Comparison of ENCODE assay signal across 9 cellular contexts in the genomic region with DNA sequence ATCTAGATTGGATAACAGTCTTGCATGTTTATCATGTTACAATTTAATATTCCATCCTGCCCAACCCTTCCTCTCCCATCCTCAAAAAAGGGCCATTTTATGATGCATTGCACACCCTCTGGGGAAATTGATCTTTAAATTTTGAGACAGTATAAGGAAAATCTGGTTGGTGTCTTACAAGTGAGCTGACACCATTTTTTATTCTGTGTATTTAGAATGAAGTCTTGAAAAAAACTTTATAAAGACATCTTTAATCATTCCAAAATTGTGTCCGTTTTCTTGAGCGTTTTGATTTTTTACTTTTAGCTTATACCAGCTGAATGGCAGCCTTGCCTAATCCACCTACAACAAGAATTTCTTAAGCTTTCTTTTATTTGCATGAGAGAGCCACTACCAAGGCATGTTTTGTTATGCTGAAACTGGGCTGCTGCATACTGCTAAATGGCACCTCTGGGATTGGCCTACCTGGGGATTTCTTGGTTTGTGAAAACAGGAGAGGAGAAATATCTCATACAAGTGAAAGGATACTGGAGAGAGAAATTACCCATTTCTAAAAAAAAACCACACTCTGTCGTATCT. TPM values are rescaled to one million over a fixed set of nuclear protein-coding genes. Genes with fewer than 3 reads are reported as not detected.
DNase-seq lines count a peak whose midpoint lies in the region; ATAC-seq and TF ChIP-seq lines count a peak whose summit lies in the region.
"Had no signal": no experiment of that assay in that cellular context is flagged by ENCODE, and none has a peak within 500 bp of the region (broad histone marks: within the 10 kb centered on the region; RNA-seq: fewer than 3 reads in every experiment).

No MANE protein-coding gene starts in this region.

- peak; percentile 35 to 36 for DNase-seq in activated CD4-positive, alpha-beta T cell treated with anti-CD3 and anti-CD28 coated beads for 4 hours
- DNase-seq in activated CD4-positive, alpha-beta T cell treated with anti-CD3 and anti-CD28 coated beads, Interleukin-2, amount 50 U/mL, for 48 hours: no peak
- peak; percentile 64 for DNase-seq in fibroblast of villous mesenchyme (ENCODE audit: low read depth)
- DNase-seq in spleen: no peak
- no peak for DNase-seq in islet precursor cell
- DNase-seq in cortex of kidney (lab: John Stamatoyannopoulos, UW): no peak
- DNase-seq: naive B cell had no signal

- ATAC-seq in HG03378 (IDR thresholded peaks at IDR 0.05; ENCODE audit: unreplicated experiment): no peak

- peak overlapping the region; percentile 83 to 95 (median 92) for H3K27ac ChIP-seq in spleen

- peak in 2 of 3 donors; percentile 1 to 3 for TF ChIP-seq POLR2A in spleen (IDR thresholded peaks at IDR 0.05)

- WGBS in spleen, 5 donors: 41 to 55% (median 48%) methylated on average over 3 of the region's 3 CpGs

- peak overlapping the region; percentile 68 for H3K4me3 ChIP-seq in WI38 (ENCODE audit: low read depth, low read length)
- H3K4me3 ChIP-seq in fibroblast of villous mesenchyme (ENCODE audit: low read depth, low read length): peak overlapping the region; percentile 80
- peak overlapping the region; percentile 39 to 69 (median 52) for H3K4me3 ChIP-seq in spleen

- no peaks in the 10 kb centered on the region for H3K9me3 ChIP-seq in spleen

- peaks cover 0 to 48% (median 8%) of the 10 kb centered on the region in 6 donors for H3K36me3 ChIP-seq in spleen

- intact Hi-C loops in spleen (cut with DNase I; ENCODE audit: low total_unique reads): no loop called here

- TF ChIP-seq CTCF in WI38 (IDR thresholded peaks at IDR 0.05; ENCODE audit: low read depth, low read length): no peak
- TF ChIP-seq CTCF in fibroblast of villous mesenchyme (IDR thresholded peaks at IDR 0.05; ENCODE audit: insufficient read depth, low read depth, low read length): no peak
- no peak for TF ChIP-seq CTCF in spleen (IDR thresholded peaks at IDR 0.05 in 8 of 11, conservative IDR thresholded peaks at IDR 0.05 in 3 of 11)

- H3K27me3 ChIP-seq in spleen (replicated peaks in 1 of 7): no peaks in the 10 kb centered on the region

- peaks cover 14 to 99% (median 55%) of the 10 kb centered on the region in 6 donors for H3K4me1 ChIP-seq in spleen

RNA-seq across cellular contexts. Expression of gene TUBD1, which starts 52.3 kb away (rescaled TPM):
- total RNA-seq in fibroblast of villous mesenchyme: 4.2 and 6.5 TPM in 2 replicates
- 10 to 100 TPM in 6 of 7 donors, 1 to 10 TPM in 1; 9.9 to 25.4 (median 11.3) TPM for total RNA-seq in spleen
- polyA plus RNA-seq in spleen: 1 to 10 TPM; 6.0 to 8.8 (median 7.7) TPM

RNA-seq across cellular contexts. Expression of gene RPS6KB1, which starts 52.5 kb away (rescaled TPM):
- total RNA-seq in fibroblast of villous mesenchyme: 22.2 and 26.3 TPM in 2 replicates
- 10 to 100 TPM; 38.9 to 51.5 (median 49.5) TPM for total RNA-seq in spleen
- 10 to 100 TPM in 1 of 3 donors, 1 to 10 TPM in 2; 8.2 to 13.2 (median 9.8) TPM for polyA plus RNA-seq in spleen

Comparison
In these comparisons a context has a peak if more than half of its experiments do, and no peak if none do; other contexts are left out.
1. DNase-seq: peak in activated CD4-positive, alpha-beta T cell treated with anti-CD3 and anti-CD28 coated beads for 4 hours (2 of 2) and fibroblast of villous mesenchyme (single experiment); none in activated CD4-positive, alpha-beta T cell treated with anti-CD3 and anti-CD28 coated beads, Interleukin-2, amount 50 U/mL, for 48 hours (0 of 2), spleen (single experiment), islet precursor cell (single experiment) and cortex of kidney (single experiment).
2. Peak in every context shown above with its lines, with median percentiles within 50 percentile points of each other: H3K4me3 ChIP-seq.